8 cellular contexts compared by ENCODE assay signal in genomic region chr1:70355111-70355407, GRCh38. TPM values are rescaled to one million over a fixed set of nuclear protein-coding genes. Genes with fewer than 3 reads are reported as not detected.
DNase-seq lines count a peak whose midpoint lies in the region; ATAC-seq and TF ChIP-seq lines count a peak whose summit lies in the region.

No MANE protein-coding gene starts in this region.

- H3K4me1 ChIP-seq in colonic mucosa: peaks cover 6% of the 10 kb centered on the region

- peak overlapping the region; percentile 94 to 100 (median 99) for H3K4me3 Mint-ChIP-seq in naive B cell

- intact Hi-C loops in colonic mucosa (cut with DNase I): loop anchor here (2.0 kb wide), 1 partner anchor 56 kb away; the partner anchor contains the start of gene CTH

- H3K36me3 ChIP-seq in colonic mucosa: no peaks in the 10 kb centered on the region

- TF ChIP-seq CTCF in AG04450 (IDR thresholded peaks at IDR 0.05; ENCODE audit: low read depth, low read length) (no peak), LNCaP clone FGC (IDR thresholded peaks at IDR 0.05; ENCODE audit: control insufficient read depth, extremely low read depth, insufficient read depth) (no peak), colonic mucosa (IDR thresholded peaks at IDR 0.05) (no peak)

- DNase-seq in AG04450 (ENCODE audit: low read depth, low spot score): no peak
- DNase-seq in LNCaP clone FGC (ENCODE audit: low read depth): no peak
- DNase-seq in colonic mucosa: no peak
- no peak for DNase-seq in naive B cell
- no peak for DNase-seq in NAMALWA (ENCODE audit: low spot score)
- DNase-seq in kidney glomerular epithelial cell (lab: John Stamatoyannopoulos, UW): no peak
- DNase-seq in NCI-H146 (lab: John Stamatoyannopoulos, UW): no peak

- POLR2A ChIA-PET in AG04450 (lab: Yijun Ruan, JAX): interaction anchor here (0.9 to 2.8 kb wide), 8 partner anchors 11 to 150 kb away, joined by 3 to 40 read pairs (median 4); partner anchors contain the start of genes CTH, LRRC40 and SRSF11

- H3K27ac ChIP-seq in AG04450 (ENCODE audit: low read depth, low read length): peak overlapping the region; percentile 99
- H3K27ac ChIP-seq in colonic mucosa: peak overlapping the region; percentile 92

- H3K9me3 Mint-ChIP-seq in naive B cell: peaks cover 0 to 4% (median 0%) of the 10 kb centered on the region in 7 donors

- H3K4me3 ChIP-seq in AG04450 (ENCODE audit: low read depth, low read length): peak overlapping the region; percentile 98
- H3K4me3 ChIP-seq in LNCaP clone FGC (ENCODE audit: low read depth, low read length): peak overlapping the region; percentile 97
- H3K4me3 ChIP-seq in colonic mucosa: peak overlapping the region; percentile 93

- H3K4me1 Mint-ChIP-seq in naive B cell: peaks cover 20 to 46% (median 26%) of the 10 kb centered on the region in 3 donors

- peak overlapping the region; percentile 63 to 88 for H3K9ac ChIP-seq in colonic mucosa (ENCODE audit: low read depth in 2 of 2, low read length in 2 of 2)

- H3K27me3 ChIP-seq in AG04450 (ENCODE audit: control insufficient read depth, insufficient read depth, low read length) (no peaks in the 10 kb centered on the region), colonic mucosa (no peaks in the 10 kb centered on the region)

- peaks cover 3 to 5% of the 10 kb centered on the region in 2 donors for H3K36me3 Mint-ChIP-seq in naive B cell

- H3K9me3 ChIP-seq in AG04450 (ENCODE audit: control insufficient read depth, insufficient read depth, low read length) (peaks cover 7% of the 10 kb centered on the region; the same call in 1 of the 2 replicates), colonic mucosa (no peaks in the 10 kb centered on the region)

- no peaks in the 10 kb centered on the region for H3K27me3 Mint-ChIP-seq in naive B cell

- peak overlapping the region; percentile 98 to 99 (median 99) for H3K27ac Mint-ChIP-seq in naive B cell

- no peak for ATAC-seq in naive B cell (ENCODE audit: low read depth in 2 of 2)
- no peak for ATAC-seq in HG02840 (IDR thresholded peaks at IDR 0.05; ENCODE audit: low FRiP score, unreplicated experiment)

- CTCF ChIA-PET in AG04450 (lab: Charles Lee): no interaction called here

RNA-seq across cellular contexts. Expression of gene ANKRD13C, which starts 0.5 kb away (rescaled TPM):
- polyA plus RNA-seq in AG04450 (2011; rRNA removed): 12.5 and 18.1 TPM in 2 replicates
- 10.8 and 14.0 TPM in 2 replicates for polyA minus RNA-seq in AG04450 (2011; rRNA and poly(A)+ RNA removed)
- 10 to 100 TPM; 22.0 to 23.8 TPM for total RNA-seq in colonic mucosa
- polyA plus RNA-seq in naive B cell (ENCODE audit: low read depth in 6 of 6): 10 to 100 TPM in 5 of 6 donors, 1 to 10 TPM in 1; 9.6 to 17.2 (median 13.2) TPM

RNA-seq across cellular contexts. Expression of gene CTH, which starts 56.0 kb away (rescaled TPM):
- 7.9 and 9.6 TPM in 2 replicates for polyA plus RNA-seq in AG04450 (2011; rRNA removed)
- polyA minus RNA-seq in AG04450 (2011; rRNA and poly(A)+ RNA removed): 6.5 and 7.8 TPM in 2 replicates
- total RNA-seq in colonic mucosa: 10 to 100 TPM; 10.7 to 16.6 TPM
- polyA plus RNA-seq in naive B cell (ENCODE audit: low read depth in 6 of 6): 1 to 10 TPM in 4 of 6 donors, under 1 TPM in 1, not detected in 1; 0.74 to 2.2 (median 1.7) TPM
